ENCODE assay signal across 14 cellular contexts in the genomic region with DNA sequence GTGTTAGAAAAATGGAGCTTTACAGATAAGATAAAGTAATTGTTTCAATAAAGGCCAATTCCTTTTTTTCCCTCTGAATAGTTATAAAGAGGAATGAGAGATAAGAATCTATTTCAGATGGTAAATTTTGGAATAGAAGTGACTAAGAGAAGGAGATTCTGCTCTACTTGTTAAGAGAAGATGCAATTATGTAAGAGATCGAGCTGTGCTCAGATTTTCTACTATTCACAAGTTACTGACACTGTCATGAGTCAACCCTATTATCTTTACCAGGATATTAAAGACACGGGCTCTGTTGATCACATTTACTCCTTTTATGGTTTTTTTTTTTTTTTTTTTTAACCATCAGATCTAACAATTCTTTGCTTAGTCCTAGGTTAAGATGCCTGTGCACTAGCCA.
"Had no signal": no experiment of that assay in that cellular context is flagged by ENCODE, and none has a peak within 500 bp of the region (broad histone marks: within the 10 kb centered on the region; RNA-seq: fewer than 3 reads in every experiment).

No MANE protein-coding gene starts in this region.

- H3K27ac ChIP-seq: lower lobe of right lung, prostate gland, right lobe of liver, suprapubic skin had no signal

- H3K9me3 ChIP-seq: lower lobe of right lung, prostate gland, right lobe of liver, suprapubic skin had no signal

- DNase-seq: activated CD4-positive, alpha-beta T cell treated with anti-CD3 and anti-CD28 coated beads for 4 hours; activated CD8-positive, alpha-beta memory T cell treated with anti-CD3 and anti-CD28 coated beads, Interleukin-2, amount 50 U/mL, for 48 hours; activated CD8-positive, alpha-beta T cell treated with anti-CD3 and anti-CD28 coated beads, Interleukin-2, amount 10 ng/mL, durations not matched to agents 7 days and 5 days; activated naive CD8-positive, alpha-beta T cell treated with anti-CD3 and anti-CD28 coated beads, Interleukin-2, amount 10 ng/mL, durations not matched to agents 7 days and 5 days; aorta; foreskin melanocyte; lower lobe of right lung; right lobe of liver; stimulated activated naive CD8-positive, alpha-beta T cell treated with anti-CD3 and anti-CD28 coated beads, Interleukin-15, Interleukin-2, amounts not matched to agents 100 U/mL and 50 U/mL, for 24 hours; T-helper 17 cell; trophoblast cell had no signal

- H3K36me3 ChIP-seq: lower lobe of right lung, prostate gland, right lobe of liver, suprapubic skin had no signal

- H3K4me1 ChIP-seq: lower lobe of right lung, prostate gland, right lobe of liver, suprapubic skin had no signal

- H3K27me3 ChIP-seq: right lobe of liver, suprapubic skin had no signal

- ATAC-seq: activated CD8-positive, alpha-beta T cell treated with anti-CD3 and anti-CD28 coated beads, Interleukin-2, amount 10 ng/mL, durations not matched to agents 7 days and 5 days; lower lobe of right lung; right lobe of liver; stimulated activated naive CD8-positive, alpha-beta T cell treated with anti-CD3 and anti-CD28 coated beads, Interleukin-15, Interleukin-2, amounts not matched to agents 100 U/mL and 50 U/mL, for 24 hours; T-helper 17 cell; WTC11 had no signal

- H3K4me3 ChIP-seq: lower lobe of right lung, prostate gland, right lobe of liver, suprapubic skin had no signal
